In the genomic region with DNA sequence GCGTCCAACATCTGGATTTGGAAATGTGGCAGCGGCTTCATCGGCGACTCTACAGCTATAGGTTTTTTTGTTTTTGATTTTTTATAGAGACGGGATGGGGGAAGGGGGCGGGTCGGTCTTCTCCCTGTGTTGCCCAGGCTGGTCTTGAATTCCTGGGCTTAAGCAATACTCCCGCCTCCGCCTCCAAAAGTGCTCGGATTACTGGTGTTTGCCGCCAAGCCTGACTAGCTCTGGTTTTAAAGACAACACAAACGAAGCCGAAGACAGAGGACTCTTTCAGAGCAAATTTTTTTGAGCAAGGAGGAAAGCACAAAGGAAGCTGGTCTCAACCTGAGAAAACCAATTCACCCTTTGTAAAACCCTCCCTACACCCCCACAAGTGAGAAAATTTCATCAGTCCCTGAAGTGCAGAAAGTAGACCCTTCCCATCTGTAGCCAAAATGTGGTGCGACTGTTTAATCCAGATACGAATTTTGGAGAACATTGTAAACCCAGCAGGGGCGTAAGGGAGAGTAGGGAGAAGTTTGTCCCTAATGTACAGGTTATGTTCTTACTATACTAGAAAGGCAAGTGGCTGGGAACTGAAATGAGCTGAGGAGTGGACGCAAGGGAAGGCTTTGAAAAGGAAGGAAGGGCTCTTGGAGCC, we compare ENCODE assay signal across 17 cellular contexts.
A peak's percentile ranks its signal among the peaks of the same experiment; 100 is the strongest.
DNase-seq lines count a peak whose midpoint lies in the region; ATAC-seq, FAIRE-seq and TF ChIP-seq lines count a peak whose summit lies in the region.
"Had no signal": no experiment of that assay in that cellular context is flagged by ENCODE, and none has a peak within 500 bp of the region (broad histone marks: within the 10 kb centered on the region; RNA-seq: fewer than 3 reads in every experiment).

No MANE protein-coding gene starts in this region.

- no peak for ATAC-seq in naive thymus-derived CD8-positive, alpha-beta T cell

- H2AFZ ChIP-seq in endothelial cell of umbilical vein (ENCODE audit: low read depth, low read length): no peak overlapping the region
- H2AFZ ChIP-seq in osteoblast (ENCODE audit: low read length): no peak overlapping the region
- no peak overlapping the region for H2AFZ ChIP-seq in OCI-LY7 (ENCODE audit: low read length)
- H2AFZ ChIP-seq: parathyroid adenoma had no signal

- TF ChIP-seq POLR2A in endothelial cell of umbilical vein (IDR thresholded peaks at IDR 0.05; ENCODE audit: low read depth, low read length): no peak

- CTCF ChIA-PET in activated naive CD4-positive, alpha-beta T cell treated with anti-CD3 and anti-CD28 coated beads, Interleukin-2, amount 10 ng/mL, durations not matched to agents 7 days and 5 days (lab: Charles Lee): no interaction called here
- CTCF ChIA-PET in endothelial cell of umbilical vein (lab: Charles Lee): interaction anchor here (1.7 kb wide), 1 partner anchor 9 kb away, joined by 4 read pairs; no protein-coding TSS in a partner anchor
- CTCF ChIA-PET in OCI-LY7 (lab: Charles Lee; ENCODE audit: unreplicated experiment): no interaction called here

- no peak for DNase-seq in activated naive CD4-positive, alpha-beta T cell treated with anti-CD3 and anti-CD28 coated beads, Interleukin-2, amount 10 ng/mL, durations not matched to agents 7 days and 5 days
- DNase-seq in activated naive CD4-positive, alpha-beta T cell (lab: John Stamatoyannopoulos, UW): no peak
- peak; percentile 47 for DNase-seq in NCI-H748 treated with DMSO at 0.1 percent for 48 hours (lab: John Stamatoyannopoulos, UW)
- no peak for DNase-seq in endothelial cell of umbilical vein (ENCODE audit: low read depth, low spot score)
- DNase-seq in osteoblast (ENCODE audit: insufficient read length, low spot score, missing footprints): no peak
- DNase-seq in naive thymus-derived CD8-positive, alpha-beta T cell: no peak
- no peak for DNase-seq in EL
- DNase-seq in OCI-LY7 (ENCODE audit: low spot score): no peak
- DNase-seq: activated CD4-positive, CD25-positive, alpha-beta regulatory T cell; amygdala; DMS153; NCI-H1092; NCI-H2171 treated with DMSO at 0.1 percent for 48 hours; spleen had no signal

- H3K9me3 Mint-ChIP-seq in activated naive CD4-positive, alpha-beta T cell treated with anti-CD3 and anti-CD28 coated beads, Interleukin-2, amount 10 ng/mL, durations not matched to agents 7 days and 5 days: peaks cover 14% of the 10 kb centered on the region
- H3K9me3 Mint-ChIP-seq in naive thymus-derived CD8-positive, alpha-beta T cell: peaks cover 9 to 67% (median 44%) of the 10 kb centered on the region in 9 donors

- no peaks in the 10 kb centered on the region for H3K9me2 ChIP-seq in OCI-LY7 (ENCODE audit: insufficient read depth, low read length)

- H3K27me3 Mint-ChIP-seq in activated naive CD4-positive, alpha-beta T cell treated with anti-CD3 and anti-CD28 coated beads, Interleukin-2, amount 10 ng/mL, durations not matched to agents 7 days and 5 days: peaks cover 93% of the 10 kb centered on the region
- H3K27me3 Mint-ChIP-seq in naive thymus-derived CD8-positive, alpha-beta T cell: peaks cover 54 to 81% (median 69%) of the 10 kb centered on the region in 5 donors

- H3K27me3 ChIP-seq in endothelial cell of umbilical vein (ENCODE audit: control insufficient read depth in 2 of 2, insufficient read depth in 2 of 2, low read length in 2 of 2): peaks cover 49 to 57% of the 10 kb centered on the region in 2 experiments
- peaks cover 45% of the 10 kb centered on the region for H3K27me3 ChIP-seq in osteoblast (ENCODE audit: insufficient read depth, low read length)

- no peak overlapping the region for H3K4me3 Mint-ChIP-seq in activated naive CD4-positive, alpha-beta T cell treated with anti-CD3 and anti-CD28 coated beads, Interleukin-2, amount 10 ng/mL, durations not matched to agents 7 days and 5 days
- peak overlapping the region in 2 of 10 donors; percentile 1 to 32 for H3K4me3 Mint-ChIP-seq in naive thymus-derived CD8-positive, alpha-beta T cell

- H3K9me3 ChIP-seq in endothelial cell of umbilical vein (replicated peaks; ENCODE audit: control insufficient read depth, insufficient read depth, low read length) (no peaks in the 10 kb centered on the region), osteoblast (ENCODE audit: low read depth, low read length) (no peaks in the 10 kb centered on the region), OCI-LY7 (ENCODE audit: low read length) (no peaks in the 10 kb centered on the region)
- H3K9me3 ChIP-seq: SJSA1 had no signal

- H3K27ac ChIP-seq in endothelial cell of umbilical vein (ENCODE audit: insufficient read depth, low read depth, low read length) (no peak overlapping the region), osteoblast (ENCODE audit: low read depth, low read length) (no peak overlapping the region), OCI-LY7 (ENCODE audit: low read depth, low read length, poor library complexity, severe bottlenecking) (no peak overlapping the region)
- H3K27ac ChIP-seq: coronary artery, parathyroid adenoma, SJSA1, spleen had no signal

- H3K36me3 ChIP-seq in endothelial cell of umbilical vein (ENCODE audit: control insufficient read depth in 2 of 2, extremely low read depth in 1 of 2, insufficient read depth in 2 of 2, low read length in 2 of 2): no peaks in the 10 kb centered on the region
- no peaks in the 10 kb centered on the region for H3K36me3 ChIP-seq in osteoblast (ENCODE audit: insufficient read depth, low read length)
- no peaks in the 10 kb centered on the region for H3K36me3 ChIP-seq in OCI-LY7 (ENCODE audit: insufficient read depth, low read length)
- H3K36me3 ChIP-seq: SJSA1, spleen had no signal

- H3K79me2 ChIP-seq in endothelial cell of umbilical vein (ENCODE audit: control insufficient read depth, insufficient read depth, low read length) (no peaks in the 10 kb centered on the region), osteoblast (ENCODE audit: insufficient read depth, low read length) (no peaks in the 10 kb centered on the region), OCI-LY7 (ENCODE audit: insufficient read depth, low read depth, low read length) (no peaks in the 10 kb centered on the region)
- H3K79me2 ChIP-seq: parathyroid adenoma had no signal

- intact Hi-C loops in endothelial cell of umbilical vein (cut with micrococcal nuclease): no loop called here
- intact Hi-C loops in OCI-LY7 (cut with micrococcal nuclease; ENCODE audit: unreplicated experiment): no loop called here

- no peaks in the 10 kb centered on the region for H3K9me1 ChIP-seq in endothelial cell of umbilical vein (replicated peaks; ENCODE audit: control insufficient read depth, extremely low read depth, insufficient read depth, low read length)

- H3K4me1 ChIP-seq in endothelial cell of umbilical vein (ENCODE audit: control insufficient read depth, extremely low read depth, insufficient read depth, low read length) (no peaks in the 10 kb centered on the region), osteoblast (ENCODE audit: insufficient read depth, low read length) (no peaks in the 10 kb centered on the region), OCI-LY7 (ENCODE audit: insufficient read depth, low read length, poor library complexity, severe bottlenecking) (no peaks in the 10 kb centered on the region)
- H3K4me1 ChIP-seq: parathyroid adenoma, SJSA1, spleen had no signal

- no peak overlapping the region for H3K4me3 ChIP-seq in endothelial cell of umbilical vein (replicated peaks in 1 of 3; ENCODE audit: insufficient read depth in 1 of 3, low read depth in 1 of 3, low read length in 3 of 3)
- H3K4me3 ChIP-seq in osteoblast (ENCODE audit: insufficient read depth, low read length): no peak overlapping the region
- H3K4me3 ChIP-seq in OCI-LY7 (ENCODE audit: low read depth, low read length, poor library complexity, severe bottlenecking): no peak overlapping the region
- H3K4me3 ChIP-seq: coronary artery, SJSA1, spleen had no signal

- POLR2A ChIA-PET in endothelial cell of umbilical vein (lab: Charles Lee) (no interaction called here), OCI-LY7 (lab: Charles Lee) (no interaction called here)
- POLR2A ChIA-PET in naive thymus-derived CD8-positive, alpha-beta T cell (lab: Charles Lee): no interaction called here

- dilution Hi-C loops in endothelial cell of umbilical vein (cut with MboI; ENCODE audit: extremely low pct_ligation_motif_present, low sequenced_read_pairs): no loop called here

- H4K20me1 ChIP-seq in endothelial cell of umbilical vein (replicated peaks; ENCODE audit: control insufficient read depth, extremely low read depth, insufficient read depth, low read length) (no peaks in the 10 kb centered on the region), osteoblast (ENCODE audit: insufficient read depth, low read length) (no peaks in the 10 kb centered on the region), OCI-LY7 (ENCODE audit: insufficient read depth, low read length) (no peaks in the 10 kb centered on the region)

- H3K4me2 ChIP-seq in endothelial cell of umbilical vein (ENCODE audit: insufficient read depth, low read length) (no peak overlapping the region), osteoblast (ENCODE audit: insufficient read depth, low read length) (peak overlapping the region; percentile 23), OCI-LY7 (ENCODE audit: low read length) (no peak overlapping the region)

- TF ChIP-seq CTCF in endothelial cell of umbilical vein (IDR thresholded peaks at IDR 0.05; ENCODE audit: extremely low read depth in 1 of 2, insufficient read depth in 1 of 2, low read depth in 1 of 2, low read length in 2 of 2) (no peak), osteoblast (IDR thresholded peaks at IDR 0.05; ENCODE audit: extremely low read depth, low read depth, low read length) (no peak), OCI-LY7 (conservative IDR thresholded peaks at IDR 0.05; ENCODE audit: low read length) (no peak)

- FAIRE-seq in endothelial cell of umbilical vein (lab: Jason Lieb, UNC): no peak

- BruUV-seq in endothelial cell of umbilical vein (replicated peaks; lab: Mats Ljungman, UMichigan): no TSS peak
- no TSS peak for BruUV-seq in OCI-LY7 (replicated peaks; lab: Mats Ljungman, UMichigan)

- H3K36me3 Mint-ChIP-seq in activated naive CD4-positive, alpha-beta T cell treated with anti-CD3 and anti-CD28 coated beads, Interleukin-2, amount 10 ng/mL, durations not matched to agents 7 days and 5 days: peaks cover 18% of the 10 kb centered on the region
- H3K36me3 Mint-ChIP-seq in naive thymus-derived CD8-positive, alpha-beta T cell: peaks cover 13 to 57% (median 30%) of the 10 kb centered on the region in 3 donors

- H3K27ac Mint-ChIP-seq in activated naive CD4-positive, alpha-beta T cell treated with anti-CD3 and anti-CD28 coated beads, Interleukin-2, amount 10 ng/mL, durations not matched to agents 7 days and 5 days: peak overlapping the region; percentile 40
- H3K27ac Mint-ChIP-seq in naive thymus-derived CD8-positive, alpha-beta T cell: peak overlapping the region in 3 of 10 donors; percentile 2 to 87 (median 45)

- H3K9ac ChIP-seq in endothelial cell of umbilical vein (replicated peaks; ENCODE audit: extremely low read depth, insufficient read depth, low read length): no peak overlapping the region
- H3K9ac ChIP-seq: parathyroid adenoma had no signal

- peaks cover 9% of the 10 kb centered on the region for H3K4me1 Mint-ChIP-seq in activated naive CD4-positive, alpha-beta T cell treated with anti-CD3 and anti-CD28 coated beads, Interleukin-2, amount 10 ng/mL, durations not matched to agents 7 days and 5 days
- peaks cover 2 to 7% (median 4%) of the 10 kb centered on the region in 4 donors for H3K4me1 Mint-ChIP-seq in naive thymus-derived CD8-positive, alpha-beta T cell

TF ChIP-seq in endothelial cell of umbilical vein, 7 proteins besides CTCF, POLR2A, EP300 and RAD21 (continues in another document):
- peak; percentile 46 for TF ChIP-seq EZH2 (IDR thresholded peaks at IDR 0.05; ENCODE audit: borderline replicate concordance, low read depth, low read length, severe bottlenecking)
